In genomic region chr6:111793711-111794111, GRCh38 we compare ENCODE assay signal across 8 cellular contexts.
DNase-seq lines count a peak whose midpoint lies in the region; ATAC-seq and TF ChIP-seq lines count a peak whose summit lies in the region.

No MANE protein-coding gene starts in this region.

- ATAC-seq in GM18498 (IDR thresholded peaks at IDR 0.05; ENCODE audit: unreplicated experiment) (peak; percentile 73), HG03108 (IDR thresholded peaks at IDR 0.05; ENCODE audit: unreplicated experiment) (peak; percentile 59), natural killer cell (peak; percentile 86 to 90 (median 90)), HG02840 (IDR thresholded peaks at IDR 0.05; ENCODE audit: low FRiP score, unreplicated experiment) (no peak), HG02588 (IDR thresholded peaks at IDR 0.05; ENCODE audit: unreplicated experiment) (no peak)
- peak; percentile 49 to 61 for ATAC-seq in activated T-cell treated with anti-CD3 and anti-CD28 coated beads, Interleukin-2, amount 50 U/mL, for 72 hours (replicated peaks in 1 of 2)

- intact Hi-C loops in natural killer cell (cut with micrococcal nuclease) = no loop called here

- H3K4me3 Mint-ChIP-seq in activated T-cell treated with anti-CD3 and anti-CD28 coated beads, Interleukin-2, amount 50 U/mL, for 72 hours = peak overlapping the region; percentile 78 to 98
- H3K4me3 Mint-ChIP-seq in natural killer cell = peak overlapping the region; percentile 95

- peaks cover 12% of the 10 kb centered on the region for H3K4me1 Mint-ChIP-seq in activated T-cell treated with anti-CD3 and anti-CD28 coated beads, Interleukin-2, amount 50 U/mL, for 72 hours (ENCODE audit: low read depth)
- H3K4me1 Mint-ChIP-seq in natural killer cell = peaks cover 4 to 10% of the 10 kb centered on the region in 2 donors

- H3K9me3 Mint-ChIP-seq in activated T-cell treated with anti-CD3 and anti-CD28 coated beads, Interleukin-2, amount 50 U/mL, for 72 hours = no peaks in the 10 kb centered on the region
- H3K9me3 Mint-ChIP-seq in natural killer cell = no peaks in the 10 kb centered on the region

- peak; percentile 69 to 71 for DNase-seq in activated T-cell treated with anti-CD3 and anti-CD28 coated beads, Interleukin-2, amount 50 U/mL, for 72 hours
- DNase-seq in natural killer cell (peak; percentile 64), NCI-H526 (lab: John Stamatoyannopoulos, UW) (no peak), NCI-H1105 treated with DMSO at 0.1 percent for 48 hours (lab: John Stamatoyannopoulos, UW) (no peak)

- peaks cover 4 to 19% of the 10 kb centered on the region in 2 donors for H3K36me3 Mint-ChIP-seq in activated T-cell treated with anti-CD3 and anti-CD28 coated beads, Interleukin-2, amount 50 U/mL, for 72 hours (ENCODE audit: insufficient read depth in 2 of 2)
- H3K36me3 Mint-ChIP-seq in natural killer cell = no peaks in the 10 kb centered on the region

- TF ChIP-seq CTCF in natural killer cell (IDR thresholded peaks at IDR 0.05) = no peak

- peak overlapping the region; percentile 100 for H3K27ac Mint-ChIP-seq in activated T-cell treated with anti-CD3 and anti-CD28 coated beads, Interleukin-2, amount 50 U/mL, for 72 hours
- no peak overlapping the region for H3K27ac Mint-ChIP-seq in natural killer cell

- no peaks in the 10 kb centered on the region for H3K27me3 Mint-ChIP-seq in activated T-cell treated with anti-CD3 and anti-CD28 coated beads, Interleukin-2, amount 50 U/mL, for 72 hours (ENCODE audit: low read depth)
- H3K27me3 Mint-ChIP-seq in natural killer cell (ENCODE audit: low read depth in 2 of 2) = no peaks in the 10 kb centered on the region

Comparison
In these comparisons a context has a peak if more than half of its experiments do, and no peak if none do; other contexts are left out.
1. ATAC-seq: peak in GM18498 (single experiment), HG03108 (single experiment), activated T-cell treated with anti-CD3 and anti-CD28 coated beads, Interleukin-2, amount 50 U/mL, for 72 hours (2 of 2) and natural killer cell (3 of 3); none in HG02840 (single experiment) and HG02588 (single experiment).
2. DNase-seq: peak in activated T-cell treated with anti-CD3 and anti-CD28 coated beads, Interleukin-2, amount 50 U/mL, for 72 hours (2 of 2) and natural killer cell (single experiment); none in NCI-H526 (0 of 2) and NCI-H1105 treated with DMSO at 0.1 percent for 48 hours (single experiment).